1 cellular context compared by ENCODE assay signal in genomic region chr17:47941998-47942490, GRCh38.
A peak's percentile ranks its signal among the peaks of the same experiment; 100 is the strongest.
TF ChIP-seq lines count a peak whose summit lies in the region.

No MANE protein-coding gene starts in this region.

TF ChIP-seq in HepG2, 621 proteins besides CTCF, POLR2A, EP300 and RAD21 (continued from another document and continues in another):
- no peak for TF ChIP-seq HHEX (CRISPR knock-in tag; IDR thresholded peaks at IDR 0.05)
- peak; percentile 14; the same call in 1 of the 2 replicates for TF ChIP-seq ZNF281 (CRISPR knock-in tag; IDR thresholded peaks at IDR 0.05; ENCODE audit: borderline replicate concordance)
- no peak for TF ChIP-seq ZSCAN20 (CRISPR knock-in tag; IDR thresholded peaks at IDR 0.05; ENCODE audit: borderline replicate concordance)
- no peak for TF ChIP-seq FOXA1 (IDR thresholded peaks at IDR 0.05)
- TF ChIP-seq FOXA1 (CRISPR knock-in tag; IDR thresholded peaks at IDR 0.05) = no peak
- TF ChIP-seq NCOA2 (CRISPR knock-in tag; IDR thresholded peaks at IDR 0.05) = no peak
- no peak for TF ChIP-seq SETDB1 (CRISPR knock-in tag; IDR thresholded peaks at IDR 0.05; ENCODE audit: borderline replicate concordance)
- no peak for TF ChIP-seq ZNF672 (CRISPR knock-in tag; IDR thresholded peaks at IDR 0.05)
- TF ChIP-seq EZH2 (conservative IDR thresholded peaks at IDR 0.05; ENCODE audit: low read depth, low read length) = no peak
- TF ChIP-seq SKIL (CRISPR knock-in tag; IDR thresholded peaks at IDR 0.05; ENCODE audit: borderline replicate concordance) = no peak
- TF ChIP-seq KDM5A (IDR thresholded peaks at IDR 0.05; ENCODE audit: borderline replicate concordance, low read length) = peak; percentile 67
- TF ChIP-seq, protein P1, sequence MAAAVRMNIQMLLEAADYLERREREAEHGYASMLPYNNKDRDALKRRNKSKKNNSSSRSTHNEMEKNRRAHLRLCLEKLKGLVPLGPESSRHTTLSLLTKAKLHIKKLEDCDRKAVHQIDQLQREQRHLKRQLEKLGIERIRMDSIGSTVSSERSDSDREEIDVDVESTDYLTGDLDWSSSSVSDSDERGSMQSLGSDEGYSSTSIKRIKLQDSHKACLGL (CRISPR knock-in tag; IDR thresholded peaks at IDR 0.05) = no peak
- no peak for TF ChIP-seq ATF4 (CRISPR knock-in tag; IDR thresholded peaks at IDR 0.05)
- TF ChIP-seq ZSCAN9 (CRISPR knock-in tag; IDR thresholded peaks at IDR 0.05; ENCODE audit: borderline replicate concordance) = 0 out of 2 replicates have a peak, but pooled peaks have one; percentile 7
- TF ChIP-seq ZNF790 (CRISPR knock-in tag; IDR thresholded peaks at IDR 0.05; ENCODE audit: borderline replicate concordance) = 0 out of 2 replicates have a peak, but pooled peaks have one; percentile 10
- no peak for TF ChIP-seq ZNF788 (CRISPR knock-in tag; IDR thresholded peaks at IDR 0.05; ENCODE audit: borderline replicate concordance)
- no peak for TF ChIP-seq KIAA2018 (CRISPR knock-in tag; IDR thresholded peaks at IDR 0.05; ENCODE audit: borderline replicate concordance)
- no peak for TF ChIP-seq NPAS2 (CRISPR knock-in tag; IDR thresholded peaks at IDR 0.05; ENCODE audit: borderline replicate concordance)
- 0 out of 2 replicates have a peak, but pooled peaks have one; percentile 0 for TF ChIP-seq GLI4 (CRISPR knock-in tag; IDR thresholded peaks at IDR 0.05; ENCODE audit: borderline replicate concordance)
- TF ChIP-seq ZNF431 (CRISPR knock-in tag; IDR thresholded peaks at IDR 0.05; ENCODE audit: borderline replicate concordance, low read depth) = peak; percentile 69; the same call in 1 of the 2 replicates
- 0 out of 2 replicates have a peak, but pooled peaks have one; percentile 9 for TF ChIP-seq ZNF678 (CRISPR knock-in tag; IDR thresholded peaks at IDR 0.05)
- TF ChIP-seq, protein P2, sequence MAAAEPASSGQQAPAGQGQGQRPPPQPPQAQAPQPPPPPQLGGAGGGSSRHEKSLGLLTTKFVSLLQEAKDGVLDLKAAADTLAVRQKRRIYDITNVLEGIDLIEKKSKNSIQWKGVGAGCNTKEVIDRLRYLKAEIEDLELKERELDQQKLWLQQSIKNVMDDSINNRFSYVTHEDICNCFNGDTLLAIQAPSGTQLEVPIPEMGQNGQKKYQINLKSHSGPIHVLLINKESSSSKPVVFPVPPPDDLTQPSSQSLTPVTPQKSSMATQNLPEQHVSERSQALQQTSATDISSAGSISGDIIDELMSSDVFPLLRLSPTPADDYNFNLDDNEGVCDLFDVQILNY (CRISPR knock-in tag; conservative IDR thresholded peaks at IDR 0.05) = no peak
- TF ChIP-seq ZZZ3 (CRISPR knock-in tag; IDR thresholded peaks at IDR 0.05; ENCODE audit: borderline replicate concordance) = no peak
- no peak for TF ChIP-seq ZKSCAN8 (CRISPR knock-in tag; IDR thresholded peaks at IDR 0.05; ENCODE audit: borderline replicate concordance)
- TF ChIP-seq DMTF1 (CRISPR knock-in tag; IDR thresholded peaks at IDR 0.05) = 0 out of 2 replicates have a peak, but pooled peaks have one; percentile 15
- TF ChIP-seq, protein P3, sequence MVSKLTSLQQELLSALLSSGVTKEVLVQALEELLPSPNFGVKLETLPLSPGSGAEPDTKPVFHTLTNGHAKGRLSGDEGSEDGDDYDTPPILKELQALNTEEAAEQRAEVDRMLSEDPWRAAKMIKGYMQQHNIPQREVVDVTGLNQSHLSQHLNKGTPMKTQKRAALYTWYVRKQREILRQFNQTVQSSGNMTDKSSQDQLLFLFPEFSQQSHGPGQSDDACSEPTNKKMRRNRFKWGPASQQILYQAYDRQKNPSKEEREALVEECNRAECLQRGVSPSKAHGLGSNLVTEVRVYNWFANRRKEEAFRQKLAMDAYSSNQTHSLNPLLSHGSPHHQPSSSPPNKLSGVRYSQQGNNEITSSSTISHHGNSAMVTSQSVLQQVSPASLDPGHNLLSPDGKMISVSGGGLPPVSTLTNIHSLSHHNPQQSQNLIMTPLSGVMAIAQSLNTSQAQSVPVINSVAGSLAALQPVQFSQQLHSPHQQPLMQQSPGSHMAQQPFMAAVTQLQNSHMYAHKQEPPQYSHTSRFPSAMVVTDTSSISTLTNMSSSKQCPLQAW (CRISPR knock-in tag; IDR thresholded peaks at IDR 0.05) = no peak
- no peak for TF ChIP-seq ELK4 (CRISPR knock-in tag; IDR thresholded peaks at IDR 0.05; ENCODE audit: borderline replicate concordance)
- no peak for TF ChIP-seq POLR2AphosphoS5 (IDR thresholded peaks at IDR 0.05; ENCODE audit: low read depth, low read length)
- peak; percentile 10; the same call in 1 of the 2 replicates for TF ChIP-seq ZNF589 (CRISPR knock-in tag; conservative IDR thresholded peaks at IDR 0.05)
- TF ChIP-seq MATR3 (CRISPR knock-in tag; IDR thresholded peaks at IDR 0.05) = no peak
- no peak for TF ChIP-seq ZNF740 (CRISPR knock-in tag; IDR thresholded peaks at IDR 0.05)
